In the genomic region with DNA sequence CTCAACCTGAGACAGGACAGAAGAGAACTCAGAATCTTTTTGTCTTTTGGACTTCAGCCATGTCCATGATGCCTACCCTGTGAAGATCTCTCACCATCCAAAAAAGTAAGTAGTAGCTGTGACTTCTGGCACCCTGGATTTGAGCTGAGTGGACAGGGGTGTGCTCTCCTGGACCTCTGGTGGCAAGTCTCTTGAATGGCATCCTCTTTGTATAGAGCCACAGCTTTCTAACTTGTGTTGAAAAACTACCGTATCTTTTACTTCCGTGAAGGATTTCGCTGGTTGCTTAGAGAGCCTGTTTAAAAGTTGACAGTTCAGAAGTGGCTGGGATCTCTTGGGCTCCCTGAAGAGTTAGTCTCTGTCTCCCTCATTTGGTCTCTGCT, we compare ENCODE assay signal across 8 cellular contexts. TPM values are rescaled to one million over a fixed set of nuclear protein-coding genes. Genes with fewer than 3 reads are reported as not detected.
DNase-seq lines count a peak whose midpoint lies in the region; FAIRE-seq lines count a peak whose summit lies in the region.

No MANE protein-coding gene starts in this region.

- peaks cover 61% of the 10 kb centered on the region for H3K36me3 Mint-ChIP-seq in activated T-cell treated with anti-CD3 and anti-CD28 coated beads, Interleukin-2, amount 50 U/mL, for 24 hours (ENCODE audit: low read depth)

- no peaks in the 10 kb centered on the region for H3K9me3 Mint-ChIP-seq in activated T-cell treated with anti-CD3 and anti-CD28 coated beads, Interleukin-2, amount 50 U/mL, for 24 hours

- peaks cover 7 to 11% of the 10 kb centered on the region in 2 donors for H3K4me1 ChIP-seq in esophagus (ENCODE audit: control insufficient read depth in 2 of 2, insufficient read depth in 2 of 2, low read length in 1 of 2)
- peaks cover 3% of the 10 kb centered on the region in 2 donors for H3K4me1 ChIP-seq in small intestine (ENCODE audit: control insufficient read depth in 2 of 2, insufficient read depth in 1 of 2, low read depth in 1 of 2, low read length in 1 of 2)

- no peaks in the 10 kb centered on the region for H3K9me3 ChIP-seq in esophagus (ENCODE audit: control insufficient read depth in 2 of 2, insufficient read depth in 1 of 2, low read depth in 1 of 2, low read length in 1 of 2)
- H3K9me3 ChIP-seq in small intestine (ENCODE audit: control insufficient read depth, low read depth) = no peaks in the 10 kb centered on the region

- H3K27ac Mint-ChIP-seq in activated T-cell treated with anti-CD3 and anti-CD28 coated beads, Interleukin-2, amount 50 U/mL, for 24 hours = peak overlapping the region; percentile 95

- H3K27me3 ChIP-seq in esophagus (ENCODE audit: control insufficient read depth in 1 of 2, insufficient read depth in 2 of 2, low read length in 2 of 2) (no peaks in the 10 kb centered on the region), small intestine (ENCODE audit: control insufficient read depth in 2 of 2, insufficient read depth in 2 of 2, low read length in 2 of 2) (no peaks in the 10 kb centered on the region)

- H3K4me3 ChIP-seq in esophagus (ENCODE audit: low read depth in 1 of 2, low read length in 2 of 2) (no peak overlapping the region), small intestine (ENCODE audit: low read depth in 1 of 2, low read length in 2 of 2) (peak overlapping the region in 1 of 2 donors; percentile 93)

- H3K4me3 Mint-ChIP-seq in activated T-cell treated with anti-CD3 and anti-CD28 coated beads, Interleukin-2, amount 50 U/mL, for 24 hours = peak overlapping the region; percentile 91

- H3K36me3 ChIP-seq in esophagus (ENCODE audit: control insufficient read depth in 2 of 2, insufficient read depth in 2 of 2, low read length in 1 of 2) = peaks cover 5 to 17% of the 10 kb centered on the region in 2 donors
- H3K36me3 ChIP-seq in small intestine (ENCODE audit: control insufficient read depth in 2 of 2, insufficient read depth in 2 of 2, low read length in 2 of 2) = peaks cover 0 to 2% of the 10 kb centered on the region in 2 donors

- peaks cover 53% of the 10 kb centered on the region for H3K4me1 Mint-ChIP-seq in activated T-cell treated with anti-CD3 and anti-CD28 coated beads, Interleukin-2, amount 50 U/mL, for 24 hours (ENCODE audit: low read depth)

- WGBS in esophagus, 2 donors = 37 to 50% methylated on average over 3 of the region's 3 CpGs
- 33 to 90% (median 61%) methylated on average over 3 of the region's 3 CpGs for WGBS in small intestine, 3 donors

- DNase-seq in activated T-cell treated with anti-CD3 and anti-CD28 coated beads, Interleukin-2, amount 50 U/mL, for 24 hours = no peak
- DNase-seq in activated T-cell treated with anti-CD3 and anti-CD28 coated beads, Interleukin-2, amount 50 U/mL, for 48 hours = no peak
- DNase-seq in OCI-M1 (lab: John Stamatoyannopoulos, UW) = peak; percentile 87
- peak; percentile 69 for DNase-seq in small intestine
- no peak for DNase-seq in amniotic stem cell (lab: John Stamatoyannopoulos, UW)
- DNase-seq in caudate nucleus (lab: John Stamatoyannopoulos, UW) = no peak
- no peak for DNase-seq in NCI-H345 (lab: John Stamatoyannopoulos, UW)

- H3K27ac ChIP-seq in esophagus (ENCODE audit: low read depth in 2 of 2, low read length in 1 of 2) = peak overlapping the region; percentile 61 to 67
- peak overlapping the region in 1 of 2 donors; percentile 58 for H3K27ac ChIP-seq in small intestine (ENCODE audit: low read depth in 1 of 2, low read length in 1 of 2)
- no peak overlapping the region for H3K27ac ChIP-seq in caudate nucleus (ENCODE audit: low read depth, low read length)

- FAIRE-seq in small intestine (lab: Jason Lieb, UNC) = no peak

- no peaks in the 10 kb centered on the region for H3K27me3 Mint-ChIP-seq in activated T-cell treated with anti-CD3 and anti-CD28 coated beads, Interleukin-2, amount 50 U/mL, for 24 hours

RNA-seq across cellular contexts. Expression of gene MFN2, which starts 1.8 kb away (rescaled TPM):
- polyA plus RNA-seq in esophagus = 10 to 100 TPM; 31.8 to 50.7 TPM
- 10 to 100 TPM; 60.3 to 87.0 (median 85.9) TPM for polyA plus RNA-seq in small intestine

RNA-seq across cellular contexts. Expression of gene MIIP, which starts 37.3 kb away (rescaled TPM):
- polyA plus RNA-seq in esophagus (10 to 100 TPM; 15.0 to 16.2 TPM), small intestine (10 to 100 TPM; 25.4 to 65.7 (median 52.8) TPM)

RNA-seq across cellular contexts. Expression of gene PLOD1, which starts 47.5 kb away (rescaled TPM):
- 10 to 100 TPM; 17.1 to 18.2 TPM for polyA plus RNA-seq in esophagus
- polyA plus RNA-seq in small intestine = 10 to 100 TPM; 26.7 to 43.2 (median 43.1) TPM

RNA-seq across cellular contexts. Expression of gene KIAA2013, which starts 55.8 kb away (rescaled TPM):
- polyA plus RNA-seq in esophagus = 10 to 100 TPM; 16.6 to 28.5 TPM
- polyA plus RNA-seq in small intestine = 10 to 100 TPM; 76.5 to 78.0 (median 76.7) TPM

Comparison
In these comparisons a context has a peak if more than half of its experiments do, and no peak if none do; other contexts are left out.
1. DNase-seq: peak in OCI-M1 (single experiment) and small intestine (single experiment); none in activated T-cell treated with anti-CD3 and anti-CD28 coated beads, Interleukin-2, amount 50 U/mL, for 24 hours (single experiment), activated T-cell treated with anti-CD3 and anti-CD28 coated beads, Interleukin-2, amount 50 U/mL, for 48 hours (0 of 2), amniotic stem cell (single experiment), caudate nucleus (0 of 61) and NCI-H345 (single experiment).